8 cellular contexts compared by ENCODE assay signal in the genomic region with DNA sequence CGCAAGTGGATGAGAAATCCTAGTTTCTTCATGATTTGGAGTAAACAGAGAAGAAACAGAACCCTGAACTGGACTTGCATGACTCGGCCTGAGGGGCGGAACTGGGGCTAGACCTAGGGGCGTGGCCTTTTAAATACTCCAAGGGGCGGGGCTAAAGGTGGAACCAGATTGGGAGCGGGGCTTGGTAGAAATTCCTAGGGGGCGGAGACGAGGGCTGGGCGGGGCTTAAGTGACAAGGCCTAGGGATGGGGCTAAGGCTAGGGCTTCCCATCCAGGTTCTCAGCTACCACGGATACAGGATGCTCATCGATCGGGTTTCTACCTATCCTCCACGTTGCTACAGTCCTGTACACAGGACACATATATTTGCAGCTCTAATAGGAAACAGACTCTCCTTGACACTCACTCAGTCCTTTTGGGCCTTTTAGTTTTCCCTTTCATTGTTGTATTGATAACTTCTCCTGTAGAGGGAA. TPM values are rescaled to one million over a fixed set of nuclear protein-coding genes. Genes with fewer than 3 reads are reported as not detected.
A peak's percentile ranks its signal among the peaks of the same experiment; 100 is the strongest.
DNase-seq lines count a peak whose midpoint lies in the region; ATAC-seq and TF ChIP-seq lines count a peak whose summit lies in the region.

No MANE protein-coding gene starts in this region.

- peak overlapping the region; percentile 99 for H2AFZ ChIP-seq in parathyroid adenoma

- no peaks in the 10 kb centered on the region for H3K79me2 ChIP-seq in parathyroid adenoma

- H3K4me1 ChIP-seq in parathyroid adenoma, result no peaks in the 10 kb centered on the region

- H3K27ac ChIP-seq in parathyroid adenoma, result peak overlapping the region; percentile 89

- H3K27me3 ChIP-seq in parathyroid adenoma (ENCODE audit: control insufficient read depth, insufficient read depth, low read length), result no peaks in the 10 kb centered on the region

- H3K4me3 ChIP-seq in parathyroid adenoma (ENCODE audit: low read depth, low read length), result peak overlapping the region; percentile 76

- H3K9me3 ChIP-seq in parathyroid adenoma (ENCODE audit: control insufficient read depth, low read length), result no peaks in the 10 kb centered on the region

- no peak for TF ChIP-seq CTCF in parathyroid adenoma (IDR thresholded peaks at IDR 0.05)

- H3K4me2 ChIP-seq in parathyroid adenoma (ENCODE audit: low read length), result peak overlapping the region; percentile 68

- H3K36me3 ChIP-seq in parathyroid adenoma (ENCODE audit: control insufficient read depth, insufficient read depth, low read length), result no peaks in the 10 kb centered on the region

- H3K9ac ChIP-seq in parathyroid adenoma, result no peak overlapping the region

- DNase-seq in D341Med (ENCODE audit: low spot score) (peak; percentile 92), NCI-H774 (lab: John Stamatoyannopoulos, UW) (peak; percentile 92), cardiac septum (ENCODE audit: low spot score) (peak; percentile 94)
- DNase-seq in activated naive CD8-positive, alpha-beta T cell treated with anti-CD3 and anti-CD28 coated beads, Interleukin-2, amount 50 U/mL, for 16 hours (ENCODE audit: low read depth, low spot score), result peak; percentile 62
- no peak for DNase-seq in activated effector memory CD4-positive, alpha-beta T cell treated with Interleukin-2 at 50 U/mL for 16 hours

- peak; percentile 50 for ATAC-seq in GM19467 (IDR thresholded peaks at IDR 0.05; ENCODE audit: unreplicated experiment)
- peak; percentile 15 for ATAC-seq in HG03558 (IDR thresholded peaks at IDR 0.05; ENCODE audit: extremely low read depth, unreplicated experiment)

- intact Hi-C loops in cardiac septum (cut with DNase I), result loop anchor here (2.0 to 10.0 kb wide), 5 partner anchors 15 to 485 kb away; a partner anchor contains a TSS

RNA-seq across cellular contexts. Expression of a gene that starts 0.4 kb away (rescaled TPM):
- 4.5 TPM for total RNA-seq in cardiac septum

RNA-seq across cellular contexts. Expression of a gene that starts 14.0 kb away (rescaled TPM):
- 18.2 TPM for total RNA-seq in cardiac septum

RNA-seq across cellular contexts. Expression of a gene that starts 52.8 kb away (rescaled TPM):
- total RNA-seq in cardiac septum, result 3.1 TPM

RNA-seq across cellular contexts. Expression of a gene that starts 59.3 kb away (rescaled TPM):
- not detected for total RNA-seq in cardiac septum
